In genomic region chr4:151436093-151436518, GRCh38 we compare ENCODE assay signal across 20 cellular contexts. TPM values are rescaled to one million over a fixed set of nuclear protein-coding genes. Genes with fewer than 3 reads are reported as not detected.
DNase-seq lines count a peak whose midpoint lies in the region; ATAC-seq and TF ChIP-seq lines count a peak whose summit lies in the region.
"Had no signal": no experiment of that assay in that cellular context is flagged by ENCODE, and none has a peak within 500 bp of the region (broad histone marks: within the 10 kb centered on the region; RNA-seq: fewer than 3 reads in every experiment).

No MANE protein-coding gene starts in this region.

- H3K4me3 ChIP-seq in adipocyte (ENCODE audit: low read length) (no peak overlapping the region), right cardiac atrium (ENCODE audit: low read length) (peak overlapping the region; percentile 5), thyroid gland (replicated peaks in 1 of 3) (no peak overlapping the region)
- H3K4me3 ChIP-seq: K562, mucosa of descending colon, Peyer's patch, transverse colon had no signal

- intact Hi-C loops in Right ventricle myocardium inferior (cut with DNase I) = no loop called here
- intact Hi-C loops in cardiac septum (cut with DNase I) = no loop called here
- intact Hi-C loops in right cardiac atrium (cut with DNase I) = no loop called here
- intact Hi-C loops in thyroid gland (cut with DNase I) = no loop called here

- H3K36me3 ChIP-seq in adipocyte (ENCODE audit: control insufficient read depth, insufficient read depth, low read length, severe bottlenecking) = no peaks in the 10 kb centered on the region
- no peaks in the 10 kb centered on the region for H3K36me3 ChIP-seq in thyroid gland
- H3K36me3 ChIP-seq: neutrophil, Peyer's patch, transverse colon had no signal

- ATAC-seq in Right ventricle myocardium inferior (peak; percentile 39), right cardiac atrium (peak in 1 of 2 donors; percentile 33), GM18519 (IDR thresholded peaks at IDR 0.05; ENCODE audit: low FRiP score, unreplicated experiment) (no peak), HG03442 (IDR thresholded peaks at IDR 0.05; ENCODE audit: unreplicated experiment) (no peak)
- ATAC-seq: activated CD4-positive, alpha-beta T cell treated with anti-CD3 and anti-CD28 coated beads for 36 hours; K562; mucosa of descending colon had no signal

- H3K27ac ChIP-seq in right cardiac atrium (ENCODE audit: low read length) (peak overlapping the region; percentile 72), thyroid gland (peak overlapping the region; percentile 24 to 55 (median 40))
- H3K27ac ChIP-seq: neutrophil, Peyer's patch, transverse colon had no signal

- no peak for TF ChIP-seq POLR2A in thyroid gland (IDR thresholded peaks at IDR 0.05)

- no peak for TF ChIP-seq CTCF in thyroid gland (IDR thresholded peaks at IDR 0.05)

- no peaks in the 10 kb centered on the region for H3K27me3 ChIP-seq in adipocyte (replicated peaks; ENCODE audit: control insufficient read depth, insufficient read depth, low read length)
- H3K27me3 ChIP-seq in right cardiac atrium (ENCODE audit: control insufficient read depth, insufficient read depth) = no peaks in the 10 kb centered on the region
- H3K27me3 ChIP-seq in thyroid gland = no peaks in the 10 kb centered on the region
- H3K27me3 ChIP-seq: neutrophil, Peyer's patch, transverse colon had no signal

- DNase-seq in Right ventricle myocardium inferior (ENCODE audit: missing footprints) (no peak), cardiac septum (ENCODE audit: low spot score) (no peak), adipocyte (ENCODE audit: low read depth) (peak; percentile 34), right cardiac atrium (no peak), thyroid gland (no peak), NK-92 (lab: John Stamatoyannopoulos, UW; ENCODE audit: unreplicated experiment) (no peak)
- DNase-seq: activated CD4-positive, alpha-beta T cell treated with anti-CD3 and anti-CD28 coated beads for 36 hours; activated effector memory CD4-positive, alpha-beta T cell treated with anti-CD3 and anti-CD28 coated beads, Interleukin-2, amount 50 U/mL, for 16 hours; amniotic stem cell; CD8-positive, alpha-beta memory T cell; left cardiac atrium; mucosa of descending colon; NCI-H2171; Peyer's patch; stimulated activated naive CD4-positive, alpha-beta T cell; transverse colon had no signal

- no peaks in the 10 kb centered on the region for H3K9me3 ChIP-seq in adipocyte (ENCODE audit: control insufficient read depth, low read length)
- no peaks in the 10 kb centered on the region for H3K9me3 ChIP-seq in right cardiac atrium (ENCODE audit: control insufficient read depth, low read length)
- H3K9me3 ChIP-seq in thyroid gland = no peaks in the 10 kb centered on the region
- H3K9me3 ChIP-seq: mucosa of descending colon, neutrophil, Peyer's patch, transverse colon had no signal

- 50% methylated on average over 4 of the region's 4 CpGs for WGBS in right cardiac atrium
- WGBS in thyroid gland, 2 donors = 48 to 54% methylated on average over 4 of the region's 4 CpGs

- H3K4me1 ChIP-seq in adipocyte (ENCODE audit: control insufficient read depth, insufficient read depth, low read length) (peaks cover 14% of the 10 kb centered on the region), right cardiac atrium (ENCODE audit: control insufficient read depth, insufficient read depth, low read length) (no peaks in the 10 kb centered on the region), thyroid gland (peaks cover 12 to 14% of the 10 kb centered on the region in 2 donors)
- H3K4me1 ChIP-seq: Peyer's patch, transverse colon had no signal

- no peak overlapping the region for H3K9ac ChIP-seq in adipocyte (ENCODE audit: low read length)

RNA-seq across cellular contexts. Expression of gene FHIP1A, which starts 27.1 kb away (rescaled TPM):
- total RNA-seq in Right ventricle myocardium inferior (18.5 TPM), cardiac septum (19.5 TPM), right cardiac atrium (10 to 100 TPM; 12.9 to 20.2 (median 14.9) TPM), thyroid gland (10 to 100 TPM; 27.3 to 76.6 (median 57.1) TPM)
- 2.4 TPM for polyA plus RNA-seq in right cardiac atrium
- polyA plus RNA-seq: CD8-positive, alpha-beta memory T cell had no signal
